Comparison of ENCODE assay signal across 9 cellular contexts in genomic region chr1:155167166-155168104, GRCh38. TPM values are rescaled to one million over a fixed set of nuclear protein-coding genes. Genes with fewer than 3 reads are reported as not detected.
A peak's percentile ranks its signal among the peaks of the same experiment; 100 is the strongest.
DNase-seq lines count a peak whose midpoint lies in the region; ATAC-seq, FAIRE-seq and TF ChIP-seq lines count a peak whose summit lies in the region.
"Had no signal": no experiment of that assay in that cellular context is flagged by ENCODE, and none has a peak within 500 bp of the region (broad histone marks: within the 10 kb centered on the region; RNA-seq: fewer than 3 reads in every experiment).

No MANE protein-coding gene starts in this region.

- DNase-seq in CD4-positive, alpha-beta memory T cell = peak; percentile 79 to 83 (median 81)
- DNase-seq in NCI-H226 (peak; percentile 66), WTC11 (ENCODE audit: low spot score) (peak; percentile 95), bronchial epithelial cell (ENCODE audit: low read depth) (peak; percentile 72), iPS-NIHi7 (ENCODE audit: extremely low spot score) (peak; percentile 90), spleen (peak; percentile 96)

- H3K27ac Mint-ChIP-seq in CD4-positive, alpha-beta memory T cell = peak overlapping the region in 5 of 7 donors; percentile 14 to 70 (median 57)
- H3K27ac Mint-ChIP-seq in WTC11 = peak overlapping the region; percentile 90

- H3K27ac ChIP-seq in CD4-positive, alpha-beta memory T cell (ENCODE audit: low read depth, low read length) = no peak overlapping the region
- H3K27ac ChIP-seq in spleen = peak overlapping the region; percentile 11 to 84 (median 70)

- H3K27me3 ChIP-seq in CD4-positive, alpha-beta memory T cell (ENCODE audit: insufficient read depth, low read length) = no peaks in the 10 kb centered on the region
- H3K27me3 ChIP-seq in bronchial epithelial cell (ENCODE audit: control insufficient read depth, insufficient read depth, low read length) = no peaks in the 10 kb centered on the region
- no peaks in the 10 kb centered on the region for H3K27me3 ChIP-seq in spleen (replicated peaks in 1 of 7)

- CTCF ChIA-PET in CD4-positive, alpha-beta memory T cell (lab: Charles Lee; ENCODE audit: partially characterized antibody) = interaction anchor here (0.6 to 12.5 kb wide), 15 partner anchors 10 to 234 kb away, joined by 3 to 229 read pairs (median 5); partner anchors contain the start of gene SLC50A1
- CTCF ChIA-PET in WTC11 (lab: Charles Lee) = interaction anchor here (0.6 to 12.2 kb wide), 60 partner anchors 8 to 608 kb away, joined by 3 to 605 read pairs (median 6); partner anchors contain the start of genes ADAM15, CKS1B, DPM3 and EFNA1

- peaks cover 22% of the 10 kb centered on the region for H3K4me1 ChIP-seq in CD4-positive, alpha-beta memory T cell (ENCODE audit: insufficient read depth, low read length)
- peaks cover 20 to 42% (median 33%) of the 10 kb centered on the region in 6 donors for H3K4me1 ChIP-seq in spleen

- no peak for TF ChIP-seq POLR2A in spleen (IDR thresholded peaks at IDR 0.05)

- H3K9me3 Mint-ChIP-seq in CD4-positive, alpha-beta memory T cell = peaks cover 0 to 2% (median 0%) of the 10 kb centered on the region in 8 donors
- peaks cover 4% of the 10 kb centered on the region for H3K9me3 Mint-ChIP-seq in WTC11

- H3K27me3 Mint-ChIP-seq in CD4-positive, alpha-beta memory T cell = no peaks in the 10 kb centered on the region
- no peaks in the 10 kb centered on the region; the same call in 1 of the 2 replicates for H3K27me3 Mint-ChIP-seq in WTC11 (ENCODE audit: low read depth)

- 4 to 7% (median 5%) methylated on average over 25 to 28 of the region's 28 CpGs for WGBS in spleen, 5 donors

- POLR2A ChIA-PET in CD4-positive, alpha-beta memory T cell (lab: Charles Lee; ENCODE audit: partially characterized antibody) = interaction anchor here (0.7 to 2.1 kb wide), 3 partner anchors 22 to 82 kb away, joined by 3 to 14 read pairs (median 3); no protein-coding TSS in a partner anchor
- POLR2A ChIA-PET in WTC11 (lab: Charles Lee) = interaction anchor here (1.0 to 1.6 kb wide), 7 partner anchors 27 to 103 kb away, joined by 3 to 4 read pairs (median 3); no protein-coding TSS in a partner anchor

- peaks cover 18% of the 10 kb centered on the region for H3K36me3 ChIP-seq in CD4-positive, alpha-beta memory T cell (ENCODE audit: insufficient read depth, low read length)
- H3K36me3 ChIP-seq in bronchial epithelial cell (ENCODE audit: control insufficient read depth, insufficient read depth, low read length) = peaks cover 3% of the 10 kb centered on the region
- H3K36me3 ChIP-seq in spleen = peaks cover 0 to 31% (median 17%) of the 10 kb centered on the region in 6 donors

- FAIRE-seq in bronchial epithelial cell (lab: Jason Lieb, UNC) = no peak

- peak overlapping the region in 7 of 8 donors; percentile 46 to 68 (median 59) for H3K4me3 Mint-ChIP-seq in CD4-positive, alpha-beta memory T cell
- H3K4me3 Mint-ChIP-seq in WTC11 = peak overlapping the region; percentile 89

- no peaks in the 10 kb centered on the region for H3K9me3 ChIP-seq in CD4-positive, alpha-beta memory T cell (ENCODE audit: control insufficient read depth in 1 of 2, low read length in 2 of 2)
- peaks cover 0 to 8% (median 0%) of the 10 kb centered on the region in 8 donors for H3K9me3 ChIP-seq in spleen

- intact Hi-C loops in CD4-positive, alpha-beta memory T cell (cut with micrococcal nuclease) = loop anchor here (1.0 kb wide), 1 partner anchor 76 kb away; no protein-coding TSS in a partner anchor
- intact Hi-C loops in spleen (cut with DNase I; ENCODE audit: low total_unique reads) = loop anchor here (2.0 kb wide), 1 partner anchor 77 kb away; no protein-coding TSS in a partner anchor

- H3K4me1 Mint-ChIP-seq in CD4-positive, alpha-beta memory T cell = peaks cover 14 to 28% (median 26%) of the 10 kb centered on the region in 4 donors
- H3K4me1 Mint-ChIP-seq in WTC11 = peaks cover 24% of the 10 kb centered on the region

- peak; percentile 51 for ATAC-seq in HG02588 (IDR thresholded peaks at IDR 0.05; ENCODE audit: unreplicated experiment)
- ATAC-seq in WTC11 = peak; percentile 75
- ATAC-seq in GM19324 (IDR thresholded peaks at IDR 0.05; ENCODE audit: low FRiP score, unreplicated experiment) = no peak

- peaks cover 15 to 21% of the 10 kb centered on the region in 2 donors for H3K36me3 Mint-ChIP-seq in CD4-positive, alpha-beta memory T cell
- H3K36me3 Mint-ChIP-seq in WTC11 = peaks cover 16% of the 10 kb centered on the region

- no peak overlapping the region for H3K4me3 ChIP-seq in CD4-positive, alpha-beta memory T cell (ENCODE audit: low read length in 2 of 2)
- no peak overlapping the region for H3K4me3 ChIP-seq in bronchial epithelial cell (ENCODE audit: low read depth, low read length)
- peak overlapping the region in 2 of 8 donors; percentile 15 to 51 for H3K4me3 ChIP-seq in spleen

- TF ChIP-seq CTCF in WTC11 (IDR thresholded peaks at IDR 0.05) (peak; percentile 94), bronchial epithelial cell (IDR thresholded peaks at IDR 0.05; ENCODE audit: insufficient read depth, low read length, severe bottlenecking) (peak; percentile 94), spleen (IDR thresholded peaks at IDR 0.05 in 8 of 11, conservative IDR thresholded peaks at IDR 0.05 in 3 of 11) (peak; percentile 84 to 94 (median 88))

TF ChIP-seq in WTC11, 78 proteins besides CTCF, POLR2A, EP300 and RAD21:
- TF ChIP-seq MAX (CRISPR knock-in tag; IDR thresholded peaks at IDR 0.05) (peak; percentile 33; the same call in 1 of the 2 replicates), IRF2 (CRISPR knock-in tag; IDR thresholded peaks at IDR 0.05; ENCODE audit: borderline replicate concordance, low read depth) (no peak), OVOL2 (CRISPR knock-in tag; IDR thresholded peaks at IDR 0.05; ENCODE audit: borderline replicate concordance) (no peak), FOXK1 (CRISPR knock-in tag; IDR thresholded peaks at IDR 0.05) (0 out of 2 replicates have a peak, but pooled peaks have one; percentile 9), SMAD3 (CRISPR knock-in tag; IDR thresholded peaks at IDR 0.05; ENCODE audit: borderline replicate concordance) (0 out of 2 replicates have a peak, but pooled peaks have one; percentile 45), HMGXB4 (CRISPR knock-in tag; IDR thresholded peaks at IDR 0.05) (peak; percentile 32; the same call in 1 of the 2 replicates)
TF ChIP-seq in WTC11: peak in this region for 4.

RNA-seq across cellular contexts. Expression of gene KRTCAP2, which starts 5.7 kb away (rescaled TPM):
- 100 to 1,000 TPM; 173 to 180 TPM for total RNA-seq in CD4-positive, alpha-beta memory T cell
- polyA plus RNA-seq in CD4-positive, alpha-beta memory T cell = 100 to 1,000 TPM; 469 to 488 TPM
- total RNA-seq in WTC11 (2021) = 104 to 161 TPM (median 147 TPM) in 3 replicates
- total RNA-seq in bronchial epithelial cell = 76.3 and 133 TPM in 2 replicates
- total RNA-seq in spleen = 100 to 1,000 TPM; 113 to 154 (median 136) TPM
- polyA plus RNA-seq in spleen = 100 to 1,000 TPM; 193 to 203 (median 200) TPM

RNA-seq across cellular contexts. Expression of gene TRIM46, which starts 6.2 kb away (rescaled TPM):
- 1 to 10 TPM; 8.4 to 8.5 TPM for total RNA-seq in CD4-positive, alpha-beta memory T cell
- polyA plus RNA-seq in CD4-positive, alpha-beta memory T cell = 1 to 10 TPM; 1.6 to 3.6 TPM
- total RNA-seq in WTC11 (2021) (20.3 to 22.1 TPM (median 21.4 TPM) in 3 replicates), bronchial epithelial cell (0.26 and 0.64 TPM in 2 replicates), spleen (1 to 10 TPM in 6 of 7 donors, under 1 TPM in 1; 0.83 to 3.6 (median 1.6) TPM)
- polyA plus RNA-seq in spleen = under 1 TPM; 0.35 to 0.77 (median 0.46) TPM

RNA-seq across cellular contexts. Expression of gene DPM3, which starts 27.1 kb away (rescaled TPM):
- 10 to 100 TPM; 51.6 to 53.6 TPM for total RNA-seq in CD4-positive, alpha-beta memory T cell
- polyA plus RNA-seq in CD4-positive, alpha-beta memory T cell = 100 to 1,000 TPM; 101 to 119 TPM
- total RNA-seq in WTC11 (2021) = 70.6 to 79.8 TPM (median 73.5 TPM) in 3 replicates
- total RNA-seq in bronchial epithelial cell = 37.4 and 43.5 TPM in 2 replicates
- total RNA-seq in spleen = 10 to 100 TPM; 25.0 to 62.4 (median 49.9) TPM
- 100 to 1,000 TPM; 205 to 262 (median 229) TPM for polyA plus RNA-seq in spleen

RNA-seq across cellular contexts. Expression of gene SLC50A1, which starts 31.8 kb away (rescaled TPM):
- 10 to 100 TPM; 20.1 to 22.8 TPM for total RNA-seq in CD4-positive, alpha-beta memory T cell
- 10 to 100 TPM; 50.3 to 91.7 TPM for polyA plus RNA-seq in CD4-positive, alpha-beta memory T cell
- total RNA-seq in WTC11 (2021) (39.0 to 47.8 TPM (median 46.0 TPM) in 3 replicates), bronchial epithelial cell (149 and 161 TPM in 2 replicates), spleen (10 to 100 TPM; 28.4 to 41.4 (median 38.2) TPM)
- polyA plus RNA-seq in spleen = 10 to 100 TPM; 60.1 to 73.8 (median 72.5) TPM

RNA-seq across cellular contexts. Expression of gene EFNA1, which starts 39.8 kb away (rescaled TPM):
- total RNA-seq in CD4-positive, alpha-beta memory T cell = 1 to 10 TPM; 1.2 to 1.9 TPM
- 1 to 10 TPM in 1 of 2 donors, under 1 TPM in 1; 0.84 to 2.0 TPM for polyA plus RNA-seq in CD4-positive, alpha-beta memory T cell
- total RNA-seq in WTC11 (2021) (6.0 to 7.3 TPM (median 6.5 TPM) in 3 replicates), bronchial epithelial cell (31.9 and 54.3 TPM in 2 replicates), spleen (10 to 100 TPM in 5 of 7 donors, 1 to 10 TPM in 2; 8.0 to 19.4 (median 10.3) TPM)
- polyA plus RNA-seq in spleen = 1 to 10 TPM; 3.7 to 8.0 (median 7.8) TPM
- total RNA-seq: T-helper 1 cell treated with Interleukin-12 subunit alpha and Interleukin-12 subunit beta and Interleukin-4 antibody, amounts not matched to agents 30 ng/mL and 1 ng/mL, for 36 hours had no signal
